30 cellular contexts compared by ENCODE assay signal in genomic region chr22:49080631-49081030, GRCh38.
"Had no signal": no experiment of that assay in that cellular context is flagged by ENCODE, and none has a peak within 500 bp of the region (broad histone marks: within the 10 kb centered on the region; RNA-seq: fewer than 3 reads in every experiment).

No MANE protein-coding gene starts in this region.

- H3K27ac ChIP-seq: adrenal gland, body of pancreas, coronary artery, dorsolateral prefrontal cortex, esophagus muscularis mucosa, foreskin keratinocyte, gastrocnemius medialis had no signal

- H3K27ac Mint-ChIP-seq: activated CD4-positive, alpha-beta memory T cell treated with anti-CD3 and anti-CD28 coated beads, Interleukin-2, amount 10 ng/mL, durations not matched to agents 7 days and 5 days; activated CD4-positive, alpha-beta T cell treated with anti-CD3 and anti-CD28 coated beads, Interleukin-2, amount 10 ng/mL, durations not matched to agents 7 days and 5 days; activated naive CD4-positive, alpha-beta T cell treated with anti-CD3 and anti-CD28 coated beads, Interleukin-2, amount 50 U/mL, for 24 hours; activated naive CD8-positive, alpha-beta T cell treated with anti-CD3 and anti-CD28 coated beads for 36 hours; activated naive CD8-positive, alpha-beta T cell treated with anti-CD3 and anti-CD28 coated beads, Interleukin-2, amount 50 U/mL, for 24 hours; activated T-cell treated with anti-CD3 and anti-CD28 coated beads, Interleukin-2, amount 50 U/mL, for 24 hours; activated T-cell treated with anti-CD3 and anti-CD28 coated beads, Interleukin-2, amount 50 U/mL, for 72 hours; dendritic cell treated with granulocyte-macrophage colony-stimulating factor and Interleukin-4, amounts not matched to agents 40 ng/mL and 50 ng/mL, for 4 days; endodermal cell had no signal

- H3K4me1 Mint-ChIP-seq: activated CD4-positive, alpha-beta memory T cell treated with anti-CD3 and anti-CD28 coated beads, Interleukin-2, amount 10 ng/mL, durations not matched to agents 7 days and 5 days; activated CD4-positive, alpha-beta T cell treated with anti-CD3 and anti-CD28 coated beads, Interleukin-2, amount 10 ng/mL, durations not matched to agents 7 days and 5 days; activated naive CD4-positive, alpha-beta T cell treated with anti-CD3 and anti-CD28 coated beads, Interleukin-2, amount 50 U/mL, for 24 hours; activated naive CD8-positive, alpha-beta T cell treated with anti-CD3 and anti-CD28 coated beads for 36 hours; activated naive CD8-positive, alpha-beta T cell treated with anti-CD3 and anti-CD28 coated beads, Interleukin-2, amount 50 U/mL, for 24 hours; endodermal cell had no signal

- H3K27me3 Mint-ChIP-seq: activated CD4-positive, alpha-beta memory T cell treated with anti-CD3 and anti-CD28 coated beads, Interleukin-2, amount 10 ng/mL, durations not matched to agents 7 days and 5 days; activated CD4-positive, alpha-beta T cell treated with anti-CD3 and anti-CD28 coated beads, Interleukin-2, amount 10 ng/mL, durations not matched to agents 7 days and 5 days; activated naive CD4-positive, alpha-beta T cell treated with anti-CD3 and anti-CD28 coated beads, Interleukin-2, amount 50 U/mL, for 24 hours; dendritic cell treated with granulocyte-macrophage colony-stimulating factor and Interleukin-4, amounts not matched to agents 40 ng/mL and 50 ng/mL, for 4 days had no signal

- H3K9me3 ChIP-seq: adrenal gland, body of pancreas, esophagus muscularis mucosa, gastrocnemius medialis had no signal

- ATAC-seq: activated naive CD8-positive, alpha-beta T cell treated with anti-CD3 and anti-CD28 coated beads, Interleukin-2, amount 50 U/mL, for 24 hours; activated T-cell treated with anti-CD3 and anti-CD28 coated beads, Interleukin-2, amount 50 U/mL, for 72 hours; body of pancreas; foreskin keratinocyte; gastrocnemius medialis had no signal

- DNase-seq: activated CD4-positive, alpha-beta memory T cell treated with anti-CD3 and anti-CD28 coated beads, Interleukin-2, amount 10 ng/mL, durations not matched to agents 7 days and 5 days; activated CD4-positive, alpha-beta T cell treated with anti-CD3 and anti-CD28 coated beads for 4 hours; activated CD4-positive, alpha-beta T cell treated with anti-CD3 and anti-CD28 coated beads, Interleukin-2, amount 10 ng/mL, durations not matched to agents 7 days and 5 days; activated CD4-positive, alpha-beta T cell treated with anti-CD3 and anti-CD28 coated beads, Interleukin-2, amount 50 U/mL, for 4 hours; activated CD4-positive, CD25-positive, alpha-beta regulatory T cell; activated CD4-positive, CD25-positive, alpha-beta regulatory T cell treated with anti-CD3 and anti-CD28 coated beads, Interleukin-2, amount 50 U/mL, for 72 hours; activated CD8-positive, alpha-beta memory T cell treated with anti-CD3 and anti-CD28 coated beads, Interleukin-2, amount 50 U/mL, for 48 hours; activated gamma-delta T cell; activated naive CD4-positive, alpha-beta T cell; activated naive CD8-positive, alpha-beta T cell treated with anti-CD3 and anti-CD28 coated beads for 36 hours; activated naive CD8-positive, alpha-beta T cell treated with anti-CD3 and anti-CD28 coated beads, Interleukin-2, amount 50 U/mL, for 24 hours; activated T-cell treated with anti-CD3 and anti-CD28 coated beads for 4 hours; activated T-cell treated with anti-CD3 and anti-CD28 coated beads, Interleukin-2, amount 50 U/mL, for 24 hours; activated T-cell treated with anti-CD3 and anti-CD28 coated beads, Interleukin-2, amount 50 U/mL, for 72 hours; adrenal gland; amygdala; body of pancreas; central memory CD4-positive, alpha-beta T cell; cerebellar nuclear complex; effector memory CD4-positive, alpha-beta T cell; endodermal cell; foreskin keratinocyte; gastrocnemius medialis; glutamatergic neuron; T-helper 2 cell had no signal

- H3K4me3 ChIP-seq: adrenal gland, body of pancreas, coronary artery, dorsolateral prefrontal cortex, esophagus muscularis mucosa, gastrocnemius medialis had no signal

- H3K36me3 ChIP-seq: adrenal gland, esophagus muscularis mucosa, gastrocnemius medialis had no signal

- H3K9me3 Mint-ChIP-seq: activated CD4-positive, alpha-beta memory T cell treated with anti-CD3 and anti-CD28 coated beads, Interleukin-2, amount 10 ng/mL, durations not matched to agents 7 days and 5 days; activated CD4-positive, alpha-beta T cell treated with anti-CD3 and anti-CD28 coated beads, Interleukin-2, amount 10 ng/mL, durations not matched to agents 7 days and 5 days; activated naive CD4-positive, alpha-beta T cell treated with anti-CD3 and anti-CD28 coated beads, Interleukin-2, amount 50 U/mL, for 24 hours; activated naive CD8-positive, alpha-beta T cell treated with anti-CD3 and anti-CD28 coated beads for 36 hours; activated naive CD8-positive, alpha-beta T cell treated with anti-CD3 and anti-CD28 coated beads, Interleukin-2, amount 50 U/mL, for 24 hours; activated T-cell treated with anti-CD3 and anti-CD28 coated beads, Interleukin-2, amount 50 U/mL, for 24 hours; activated T-cell treated with anti-CD3 and anti-CD28 coated beads, Interleukin-2, amount 50 U/mL, for 72 hours; dendritic cell treated with granulocyte-macrophage colony-stimulating factor and Interleukin-4, amounts not matched to agents 40 ng/mL and 50 ng/mL, for 4 days; endodermal cell had no signal

- H3K36me3 Mint-ChIP-seq: activated naive CD4-positive, alpha-beta T cell treated with anti-CD3 and anti-CD28 coated beads, Interleukin-2, amount 50 U/mL, for 24 hours; activated naive CD8-positive, alpha-beta T cell treated with anti-CD3 and anti-CD28 coated beads for 36 hours had no signal

- H3K4me1 ChIP-seq: adrenal gland, body of pancreas, esophagus muscularis mucosa, foreskin keratinocyte, gastrocnemius medialis had no signal

- H3K4me3 Mint-ChIP-seq: activated CD4-positive, alpha-beta memory T cell treated with anti-CD3 and anti-CD28 coated beads, Interleukin-2, amount 10 ng/mL, durations not matched to agents 7 days and 5 days; activated CD4-positive, alpha-beta T cell treated with anti-CD3 and anti-CD28 coated beads, Interleukin-2, amount 10 ng/mL, durations not matched to agents 7 days and 5 days; activated naive CD4-positive, alpha-beta T cell treated with anti-CD3 and anti-CD28 coated beads, Interleukin-2, amount 50 U/mL, for 24 hours; activated naive CD8-positive, alpha-beta T cell treated with anti-CD3 and anti-CD28 coated beads for 36 hours; activated naive CD8-positive, alpha-beta T cell treated with anti-CD3 and anti-CD28 coated beads, Interleukin-2, amount 50 U/mL, for 24 hours; activated T-cell treated with anti-CD3 and anti-CD28 coated beads, Interleukin-2, amount 50 U/mL, for 24 hours; activated T-cell treated with anti-CD3 and anti-CD28 coated beads, Interleukin-2, amount 50 U/mL, for 72 hours; dendritic cell treated with granulocyte-macrophage colony-stimulating factor and Interleukin-4, amounts not matched to agents 40 ng/mL and 50 ng/mL, for 4 days; endodermal cell had no signal

- H3K27me3 ChIP-seq: body of pancreas, foreskin keratinocyte, gastrocnemius medialis had no signal
